In the genomic region with DNA sequence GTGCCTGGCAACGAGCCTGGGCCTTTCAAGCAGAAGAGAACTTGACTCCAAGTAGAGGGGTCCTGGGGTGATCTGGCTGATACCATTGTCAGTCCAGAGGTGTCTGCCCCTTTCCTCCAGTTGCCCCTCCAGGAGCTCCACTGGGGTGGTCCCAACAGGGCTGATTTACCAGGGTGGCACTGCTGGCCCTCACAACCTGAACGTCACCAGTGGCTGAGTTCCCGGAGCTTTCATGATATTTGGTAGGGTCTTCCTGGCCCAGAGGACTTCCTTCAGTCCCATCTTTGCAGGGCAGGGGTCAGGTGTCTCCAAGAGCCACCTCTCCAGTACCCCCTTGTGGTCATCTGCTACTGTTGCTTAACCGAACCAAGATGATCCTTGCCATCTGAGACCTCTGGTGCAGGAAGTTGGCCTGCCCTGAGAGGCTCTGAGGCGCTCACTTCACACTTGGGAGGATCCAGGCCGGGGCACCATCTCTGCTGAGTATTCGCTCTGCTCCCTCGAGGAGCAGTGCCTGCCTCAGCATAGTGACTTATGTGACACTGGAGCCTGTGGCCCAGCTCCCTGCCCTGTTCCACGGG, we compare ENCODE assay signal across 8 cellular contexts. TPM values are rescaled to one million over a fixed set of nuclear protein-coding genes. Genes with fewer than 3 reads are reported as not detected.
DNase-seq lines count a peak whose midpoint lies in the region; ATAC-seq and TF ChIP-seq lines count a peak whose summit lies in the region.

No MANE protein-coding gene starts in this region.

- H3K27ac Mint-ChIP-seq in nephron progenitor cell = peak overlapping the region; percentile 92

- no peak overlapping the region for H2AFZ ChIP-seq in SU-DHL-6 (ENCODE audit: low read depth, low read length, severe bottlenecking)

- H3K27me3 ChIP-seq in H7 (ENCODE audit: control insufficient read depth, insufficient read depth, low read length) = peaks cover 5% of the 10 kb centered on the region; the same call in 1 of the 2 replicates
- no peaks in the 10 kb centered on the region for H3K27me3 ChIP-seq in SU-DHL-6 (ENCODE audit: low read length)
- H3K27me3 ChIP-seq in dorsolateral prefrontal cortex = no peaks in the 10 kb centered on the region

- intact Hi-C loops in dorsolateral prefrontal cortex (cut with DNase I) = loop anchor here in 1 of 2 donors (5.0 kb wide), 1 partner anchor 269 kb away; no protein-coding TSS in a partner anchor

- no peak for ATAC-seq in HG03457 (IDR thresholded peaks at IDR 0.05; ENCODE audit: unreplicated experiment)
- no peak for ATAC-seq in HG02970 (IDR thresholded peaks at IDR 0.05; ENCODE audit: low FRiP score, unreplicated experiment)

- H3K4me3 ChIP-seq in H7 (ENCODE audit: insufficient read depth, low read depth, low read length) (no peak overlapping the region), SU-DHL-6 (ENCODE audit: insufficient read depth, low read length, poor library complexity, severe bottlenecking) (no peak overlapping the region), dorsolateral prefrontal cortex (no peak overlapping the region)

- H3K27ac ChIP-seq in SU-DHL-6 (ENCODE audit: low read depth, low read length) = peak overlapping the region; percentile 98
- H3K27ac ChIP-seq in dorsolateral prefrontal cortex = peak overlapping the region in 36 of 59 donors; percentile 0 to 91 (median 54)

- H3K79me2 ChIP-seq in SU-DHL-6 (ENCODE audit: insufficient read depth, low read length) = peaks cover 12% of the 10 kb centered on the region

- H3F3A ChIP-seq in SU-DHL-6 (ENCODE audit: insufficient read depth) = peaks cover 38% of the 10 kb centered on the region

- H3K4me2 ChIP-seq in SU-DHL-6 (ENCODE audit: low read depth, low read length, poor library complexity, severe bottlenecking) = peak overlapping the region; percentile 93

- H3K9me3 Mint-ChIP-seq in nephron progenitor cell = no peaks in the 10 kb centered on the region

- H3K36me3 Mint-ChIP-seq in nephron progenitor cell (ENCODE audit: low read depth) = peaks cover 14% of the 10 kb centered on the region

- H3K4me1 Mint-ChIP-seq in nephron progenitor cell = peaks cover 50% of the 10 kb centered on the region

- peak overlapping the region; percentile 99 for H3K9ac ChIP-seq in SU-DHL-6 (ENCODE audit: low read length)

- peaks cover 6% of the 10 kb centered on the region for H3K36me3 ChIP-seq in H7 (replicated peaks; ENCODE audit: control insufficient read depth, insufficient read depth, low read length)
- H3K36me3 ChIP-seq in SU-DHL-6 (ENCODE audit: low read length) = no peaks in the 10 kb centered on the region; the same call in 1 of the 2 replicates

- H3K27me3 Mint-ChIP-seq in nephron progenitor cell (ENCODE audit: low read depth, poor library complexity) = peaks cover 3% of the 10 kb centered on the region

- TF ChIP-seq CTCF in SU-DHL-6 (IDR thresholded peaks at IDR 0.05; ENCODE audit: insufficient read depth, low read length, poor library complexity, severe bottlenecking) (peak; percentile 29), dorsolateral prefrontal cortex (IDR thresholded peaks at IDR 0.05 in 54 of 56, conservative IDR thresholded peaks at IDR 0.05 in 2 of 56; ENCODE audit: low read depth in 1 of 56, partially characterized antibody in 56 of 56) (peak in 40 of 56 donors; percentile 6 to 51 (median 26)), nephron progenitor cell (IDR thresholded peaks at IDR 0.05) (peak; percentile 53)

- DNase-seq in CD1c-positive myeloid dendritic cell (ENCODE audit: extremely low spot score) (peak; percentile 55), H7 (peak; percentile 89), dorsolateral prefrontal cortex (no peak), nephron progenitor cell (peak; percentile 35), NCI-H2081 (lab: John Stamatoyannopoulos, UW) (no peak)

- peak overlapping the region; percentile 50 for H3K4me3 Mint-ChIP-seq in nephron progenitor cell

- H4K20me1 ChIP-seq in SU-DHL-6 (ENCODE audit: low read depth, low read length) = no peaks in the 10 kb centered on the region

- no peaks in the 10 kb centered on the region for H3K9me2 ChIP-seq in SU-DHL-6 (replicated peaks; ENCODE audit: insufficient read depth, low read length)

- H3K9me3 ChIP-seq in SU-DHL-6 (ENCODE audit: insufficient read depth, low read length) = no peaks in the 10 kb centered on the region

RNA-seq across cellular contexts. Expression of a gene that starts 3.5 kb away (rescaled TPM):
- total RNA-seq in H7 (2014; rRNA removed; shearing (Covaris generic)) = 116 and 190 TPM in 2 replicates
- 10 to 100 TPM; 12.5 to 37.7 (median 23.8) TPM for total RNA-seq in dorsolateral prefrontal cortex

RNA-seq across cellular contexts. Expression of a gene that starts 45.1 kb away (rescaled TPM):
- total RNA-seq in H7 (2014; rRNA removed; shearing (Covaris generic)) = 28.5 and 33.4 TPM in 2 replicates
- total RNA-seq in dorsolateral prefrontal cortex = 100 to 1,000 TPM in 3 of 120 experiments, 10 to 100 TPM in 117; 47.3 to 105 (median 79.1) TPM

Comparison
In these comparisons a context has a peak if more than half of its experiments do, and no peak if none do; other contexts are left out.
1. DNase-seq: peak in CD1c-positive myeloid dendritic cell (single experiment), H7 (single experiment) and nephron progenitor cell (single experiment); none in dorsolateral prefrontal cortex (0 of 10) and NCI-H2081 (0 of 2).
2. Peak in every context shown above with its lines, with median percentiles within 50 percentile points of each other: CTCF ChIP-seq.